1 cellular context compared by ENCODE assay signal in genomic region chr20:10536531-10536930, GRCh38.
TF ChIP-seq lines count a peak whose summit lies in the region.

No MANE protein-coding gene starts in this region.

TF ChIP-seq in HepG2, 621 proteins besides CTCF, POLR2A, EP300 and RAD21 (continued from another document and continues in another):
- TF ChIP-seq TBP (CRISPR knock-in tag; IDR thresholded peaks at IDR 0.05): no peak
- no peak for TF ChIP-seq HNF4A (CRISPR knock-in tag; IDR thresholded peaks at IDR 0.05)
- no peak for TF ChIP-seq ZC3H4 (CRISPR knock-in tag; IDR thresholded peaks at IDR 0.05; ENCODE audit: borderline replicate concordance)
- 0 out of 2 replicates have a peak, but pooled peaks have one; percentile 42 for TF ChIP-seq ZNF335 (CRISPR knock-in tag; IDR thresholded peaks at IDR 0.05)
- TF ChIP-seq ZNF33B (CRISPR knock-in tag; IDR thresholded peaks at IDR 0.05): no peak
- no peak for TF ChIP-seq ZNF383 (CRISPR knock-in tag; IDR thresholded peaks at IDR 0.05; ENCODE audit: borderline replicate concordance)
- TF ChIP-seq ZNF879 (CRISPR knock-in tag; IDR thresholded peaks at IDR 0.05): no peak
- TF ChIP-seq, protein P1, sequence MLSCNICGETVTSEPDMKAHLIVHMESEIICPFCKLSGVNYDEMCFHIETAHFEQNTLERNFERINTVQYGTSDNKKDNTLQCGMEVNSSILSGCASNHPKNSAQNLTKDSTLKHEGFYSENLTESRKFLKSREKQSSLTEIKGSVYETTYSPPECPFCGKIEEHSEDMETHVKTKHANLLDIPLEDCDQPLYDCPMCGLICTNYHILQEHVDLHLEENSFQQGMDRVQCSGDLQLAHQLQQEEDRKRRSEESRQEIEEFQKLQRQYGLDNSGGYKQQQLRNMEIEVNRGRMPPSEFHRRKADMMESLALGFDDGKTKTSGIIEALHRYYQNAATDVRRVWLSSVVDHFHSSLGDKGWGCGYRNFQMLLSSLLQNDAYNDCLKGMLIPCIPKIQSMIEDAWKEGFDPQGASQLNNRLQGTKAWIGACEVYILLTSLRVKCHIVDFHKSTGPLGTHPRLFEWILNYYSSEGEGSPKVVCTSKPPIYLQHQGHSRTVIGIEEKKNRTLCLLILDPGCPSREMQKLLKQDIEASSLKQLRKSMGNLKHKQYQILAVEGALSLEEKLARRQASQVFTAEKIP (CRISPR knock-in tag; IDR thresholded peaks at IDR 0.05; ENCODE audit: borderline replicate concordance): no peak
- TF ChIP-seq ZSCAN22 (CRISPR knock-in tag; IDR thresholded peaks at IDR 0.05): no peak
- no peak for TF ChIP-seq ZNF710 (CRISPR knock-in tag; IDR thresholded peaks at IDR 0.05; ENCODE audit: borderline replicate concordance)
- no peak for TF ChIP-seq ZNF33A (CRISPR knock-in tag; IDR thresholded peaks at IDR 0.05; ENCODE audit: borderline replicate concordance)
- no peak for TF ChIP-seq ESRRA (CRISPR knock-in tag; IDR thresholded peaks at IDR 0.05; ENCODE audit: low read depth)
- TF ChIP-seq ZNF749 (CRISPR knock-in tag; IDR thresholded peaks at IDR 0.05; ENCODE audit: borderline replicate concordance): no peak
- TF ChIP-seq ZNF704 (CRISPR knock-in tag; IDR thresholded peaks at IDR 0.05; ENCODE audit: borderline replicate concordance): no peak
- TF ChIP-seq SALL2 (CRISPR knock-in tag; IDR thresholded peaks at IDR 0.05): 0 out of 2 replicates have a peak, but pooled peaks have one; percentile 30
- TF ChIP-seq, protein P2, sequence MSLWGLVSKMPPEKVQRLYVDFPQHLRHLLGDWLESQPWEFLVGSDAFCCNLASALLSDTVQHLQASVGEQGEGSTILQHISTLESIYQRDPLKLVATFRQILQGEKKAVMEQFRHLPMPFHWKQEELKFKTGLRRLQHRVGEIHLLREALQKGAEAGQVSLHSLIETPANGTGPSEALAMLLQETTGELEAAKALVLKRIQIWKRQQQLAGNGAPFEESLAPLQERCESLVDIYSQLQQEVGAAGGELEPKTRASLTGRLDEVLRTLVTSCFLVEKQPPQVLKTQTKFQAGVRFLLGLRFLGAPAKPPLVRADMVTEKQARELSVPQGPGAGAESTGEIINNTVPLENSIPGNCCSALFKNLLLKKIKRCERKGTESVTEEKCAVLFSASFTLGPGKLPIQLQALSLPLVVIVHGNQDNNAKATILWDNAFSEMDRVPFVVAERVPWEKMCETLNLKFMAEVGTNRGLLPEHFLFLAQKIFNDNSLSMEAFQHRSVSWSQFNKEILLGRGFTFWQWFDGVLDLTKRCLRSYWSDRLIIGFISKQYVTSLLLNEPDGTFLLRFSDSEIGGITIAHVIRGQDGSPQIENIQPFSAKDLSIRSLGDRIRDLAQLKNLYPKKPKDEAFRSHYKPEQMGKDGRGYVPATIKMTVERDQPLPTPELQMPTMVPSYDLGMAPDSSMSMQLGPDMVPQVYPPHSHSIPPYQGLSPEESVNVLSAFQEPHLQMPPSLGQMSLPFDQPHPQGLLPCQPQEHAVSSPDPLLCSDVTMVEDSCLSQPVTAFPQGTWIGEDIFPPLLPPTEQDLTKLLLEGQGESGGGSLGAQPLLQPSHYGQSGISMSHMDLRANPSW (CRISPR knock-in tag; IDR thresholded peaks at IDR 0.05; ENCODE audit: borderline replicate concordance): no peak
- TF ChIP-seq NFRKB (IDR thresholded peaks at IDR 0.05): no peak
- TF ChIP-seq ZNF224 (CRISPR knock-in tag; IDR thresholded peaks at IDR 0.05): no peak
- TF ChIP-seq PHF21A (CRISPR knock-in tag; IDR thresholded peaks at IDR 0.05): no peak
- no peak for TF ChIP-seq RORA (CRISPR knock-in tag; IDR thresholded peaks at IDR 0.05)
- TF ChIP-seq ZFYVE20 (CRISPR knock-in tag; IDR thresholded peaks at IDR 0.05; ENCODE audit: borderline replicate concordance, low read depth): no peak
- TF ChIP-seq GATAD2A (CRISPR knock-in tag; IDR thresholded peaks at IDR 0.05): peak; percentile 38; the same call in 1 of the 2 replicates
- TF ChIP-seq MAZ (IDR thresholded peaks at IDR 0.05; ENCODE audit: borderline replicate concordance, low read depth, low read length): no peak
- no peak for TF ChIP-seq MAZ (CRISPR knock-in tag; IDR thresholded peaks at IDR 0.05; ENCODE audit: low read depth)
- TF ChIP-seq, protein P3, sequence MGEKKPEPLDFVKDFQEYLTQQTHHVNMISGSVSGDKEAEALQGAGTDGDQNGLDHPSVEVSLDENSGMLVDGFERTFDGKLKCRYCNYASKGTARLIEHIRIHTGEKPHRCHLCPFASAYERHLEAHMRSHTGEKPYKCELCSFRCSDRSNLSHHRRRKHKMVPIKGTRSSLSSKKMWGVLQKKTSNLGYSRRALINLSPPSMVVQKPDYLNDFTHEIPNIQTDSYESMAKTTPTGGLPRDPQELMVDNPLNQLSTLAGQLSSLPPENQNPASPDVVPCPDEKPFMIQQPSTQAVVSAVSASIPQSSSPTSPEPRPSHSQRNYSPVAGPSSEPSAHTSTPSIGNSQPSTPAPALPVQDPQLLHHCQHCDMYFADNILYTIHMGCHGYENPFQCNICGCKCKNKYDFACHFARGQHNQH (CRISPR knock-in tag; IDR thresholded peaks at IDR 0.05): no peak
- no peak for TF ChIP-seq SMARCE1 (IDR thresholded peaks at IDR 0.05; ENCODE audit: borderline replicate concordance)
- TF ChIP-seq ZEB1 (IDR thresholded peaks at IDR 0.05; ENCODE audit: insufficient replicate concordance, low read depth): peak; percentile 39
- TF ChIP-seq TBX3 (IDR thresholded peaks at IDR 0.05; ENCODE audit: borderline replicate concordance): no peak
- TF ChIP-seq ZBTB7B (CRISPR knock-in tag; IDR thresholded peaks at IDR 0.05): no peak
- no peak for TF ChIP-seq GLI4 (CRISPR knock-in tag; IDR thresholded peaks at IDR 0.05; ENCODE audit: borderline replicate concordance)
- peak; percentile 59; the same call in 1 of the 2 replicates for TF ChIP-seq ELF3 (CRISPR knock-in tag; IDR thresholded peaks at IDR 0.05)
- TF ChIP-seq PATZ1 (CRISPR knock-in tag; IDR thresholded peaks at IDR 0.05): no peak
- 0 out of 2 replicates have a peak, but pooled peaks have one; percentile 44 for TF ChIP-seq NFATC3 (CRISPR knock-in tag; IDR thresholded peaks at IDR 0.05)
- TF ChIP-seq, protein P4, sequence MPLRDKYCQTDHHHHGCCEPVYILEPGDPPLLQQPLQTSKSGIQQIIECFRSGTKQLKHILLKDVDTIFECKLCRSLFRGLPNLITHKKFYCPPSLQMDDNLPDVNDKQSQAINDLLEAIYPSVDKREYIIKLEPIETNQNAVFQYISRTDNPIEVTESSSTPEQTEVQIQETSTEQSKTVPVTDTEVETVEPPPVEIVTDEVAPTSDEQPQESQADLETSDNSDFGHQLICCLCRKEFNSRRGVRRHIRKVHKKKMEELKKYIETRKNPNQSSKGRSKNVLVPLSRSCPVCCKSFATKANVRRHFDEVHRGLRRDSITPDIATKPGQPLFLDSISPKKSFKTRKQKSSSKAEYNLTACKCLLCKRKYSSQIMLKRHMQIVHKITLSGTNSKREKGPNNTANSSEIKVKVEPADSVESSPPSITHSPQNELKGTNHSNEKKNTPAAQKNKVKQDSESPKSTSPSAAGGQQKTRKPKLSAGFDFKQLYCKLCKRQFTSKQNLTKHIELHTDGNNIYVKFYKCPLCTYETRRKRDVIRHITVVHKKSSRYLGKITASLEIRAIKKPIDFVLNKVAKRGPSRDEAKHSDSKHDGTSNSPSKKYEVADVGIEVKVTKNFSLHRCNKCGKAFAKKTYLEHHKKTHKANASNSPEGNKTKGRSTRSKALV (CRISPR knock-in tag; IDR thresholded peaks at IDR 0.05): 0 out of 2 replicates have a peak, but pooled peaks have one; percentile 59
- no peak for TF ChIP-seq ZNF644 (CRISPR knock-in tag; IDR thresholded peaks at IDR 0.05; ENCODE audit: low read depth)
- no peak for TF ChIP-seq SYNCRIP (IDR thresholded peaks at IDR 0.05; ENCODE audit: insufficient read depth, low read depth, low read length)
- no peak for TF ChIP-seq ATRX (CRISPR knock-in tag; IDR thresholded peaks at IDR 0.05; ENCODE audit: borderline replicate concordance)
- TF ChIP-seq HDAC2 (CRISPR knock-in tag; IDR thresholded peaks at IDR 0.05): no peak
- no peak for TF ChIP-seq CREM (IDR thresholded peaks at IDR 0.05)
- no peak for TF ChIP-seq CREM (CRISPR knock-in tag; IDR thresholded peaks at IDR 0.05)
- no peak for TF ChIP-seq ZNF788 (CRISPR knock-in tag; IDR thresholded peaks at IDR 0.05; ENCODE audit: borderline replicate concordance)
- TF ChIP-seq TP53 (CRISPR knock-in tag; conservative IDR thresholded peaks at IDR 0.05): 0 out of 2 replicates have a peak, but pooled peaks have one; percentile 45
- TF ChIP-seq STAG1 (CRISPR knock-in tag; IDR thresholded peaks at IDR 0.05): peak; percentile 84
- TF ChIP-seq XBP1 (CRISPR knock-in tag; IDR thresholded peaks at IDR 0.05): 0 out of 2 replicates have a peak, but pooled peaks have one; percentile 15
- TF ChIP-seq CBX1 (IDR thresholded peaks at IDR 0.05; ENCODE audit: low read depth): peak; percentile 45
- TF ChIP-seq, protein P5, sequence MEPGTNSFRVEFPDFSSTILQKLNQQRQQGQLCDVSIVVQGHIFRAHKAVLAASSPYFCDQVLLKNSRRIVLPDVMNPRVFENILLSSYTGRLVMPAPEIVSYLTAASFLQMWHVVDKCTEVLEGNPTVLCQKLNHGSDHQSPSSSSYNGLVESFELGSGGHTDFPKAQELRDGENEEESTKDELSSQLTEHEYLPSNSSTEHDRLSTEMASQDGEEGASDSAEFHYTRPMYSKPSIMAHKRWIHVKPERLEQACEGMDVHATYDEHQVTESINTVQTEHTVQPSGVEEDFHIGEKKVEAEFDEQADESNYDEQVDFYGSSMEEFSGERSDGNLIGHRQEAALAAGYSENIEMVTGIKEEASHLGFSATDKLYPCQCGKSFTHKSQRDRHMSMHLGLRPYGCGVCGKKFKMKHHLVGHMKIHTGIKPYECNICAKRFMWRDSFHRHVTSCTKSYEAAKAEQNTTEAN (CRISPR knock-in tag; conservative IDR thresholded peaks at IDR 0.05): 0 out of 2 replicates have a peak, but pooled peaks have one; percentile 37
- no peak for TF ChIP-seq ARID2 (CRISPR knock-in tag; IDR thresholded peaks at IDR 0.05; ENCODE audit: borderline replicate concordance)
- TF ChIP-seq SP4 (CRISPR knock-in tag; IDR thresholded peaks at IDR 0.05): no peak
- no peak for TF ChIP-seq ZNF362 (CRISPR knock-in tag; IDR thresholded peaks at IDR 0.05; ENCODE audit: borderline replicate concordance)
- 0 out of 2 replicates have a peak, but pooled peaks have one; percentile 1 for TF ChIP-seq TFDP1 (CRISPR knock-in tag; IDR thresholded peaks at IDR 0.05; ENCODE audit: borderline replicate concordance)
- no peak for TF ChIP-seq ZNF7 (CRISPR knock-in tag; IDR thresholded peaks at IDR 0.05)
